ENCODE assay signal across 26 cellular contexts in genomic region chr12:56713345-56713744, GRCh38. TPM values are rescaled to one million over a fixed set of nuclear protein-coding genes. Genes with fewer than 3 reads are reported as not detected.
A peak's percentile ranks its signal among the peaks of the same experiment; 100 is the strongest.
DNase-seq lines count a peak whose midpoint lies in the region; ATAC-seq, FAIRE-seq and TF ChIP-seq lines count a peak whose summit lies in the region.
"Had no signal": no experiment of that assay in that cellular context is flagged by ENCODE, and none has a peak within 500 bp of the region (broad histone marks: within the 10 kb centered on the region; RNA-seq: fewer than 3 reads in every experiment).

No MANE protein-coding gene starts in this region.

- peaks cover 54% of the 10 kb centered on the region for H3K4me1 ChIP-seq in MM.1S (ENCODE audit: low read length)
- H3K4me1 ChIP-seq in gastrocnemius medialis, result peaks cover 52 to 61% of the 10 kb centered on the region in 2 donors
- H3K4me1 ChIP-seq: HAP-1 had no signal

- peaks cover 51% of the 10 kb centered on the region for H3K79me2 ChIP-seq in MM.1S (ENCODE audit: low read length)

- H3K4me2 ChIP-seq in MM.1S (ENCODE audit: low read depth, low read length), result peak overlapping the region; percentile 53
- H3K4me2 ChIP-seq: BLaER1 had no signal

- H3K36me3 ChIP-seq in MM.1S (replicated peaks; ENCODE audit: insufficient read depth, low read length) (peaks cover 13% of the 10 kb centered on the region), bronchial epithelial cell (ENCODE audit: control insufficient read depth, insufficient read depth, low read length) (peaks cover 18% of the 10 kb centered on the region), gastrocnemius medialis (peaks cover 4 to 48% of the 10 kb centered on the region in 2 donors)

- H4K20me1 ChIP-seq in MM.1S (ENCODE audit: insufficient read depth, low read length), result peaks cover 15% of the 10 kb centered on the region

- H3K4me3 ChIP-seq in MM.1S (ENCODE audit: low read length) (no peak overlapping the region), bronchial epithelial cell (ENCODE audit: low read depth, low read length) (no peak overlapping the region), gastrocnemius medialis (no peak overlapping the region)
- H3K4me3 ChIP-seq: BLaER1, HAP-1 had no signal

- no peak overlapping the region for H2AFZ ChIP-seq in MM.1S (ENCODE audit: low read length)

- ATAC-seq in activated naive CD8-positive, alpha-beta T cell treated with anti-CD3 and anti-CD28 coated beads, Interleukin-2, amount 50 U/mL, for 24 hours, result no peak
- ATAC-seq in gastrocnemius medialis (peak; percentile 69 to 79), GM18909 (IDR thresholded peaks at IDR 0.05; ENCODE audit: poor library complexity, unreplicated experiment) (no peak)
- ATAC-seq: PC-3 had no signal

- H3K27me3 ChIP-seq in MM.1S (replicated peaks; ENCODE audit: insufficient read depth, low read length), result no peaks in the 10 kb centered on the region
- no peaks in the 10 kb centered on the region for H3K27me3 ChIP-seq in bronchial epithelial cell (ENCODE audit: control insufficient read depth, insufficient read depth, low read length)
- H3K27me3 ChIP-seq in gastrocnemius medialis, result no peaks in the 10 kb centered on the region
- H3K27me3 ChIP-seq: BLaER1 had no signal

- peak overlapping the region; percentile 95 for H3K27ac ChIP-seq in MM.1S (ENCODE audit: low read length)
- H3K27ac ChIP-seq in gastrocnemius medialis, result peak overlapping the region; percentile 80 to 97 (median 95)
- H3K27ac ChIP-seq: BLaER1 had no signal

- H3K9me3 ChIP-seq in MM.1S (replicated peaks; ENCODE audit: insufficient read depth, low read length) (no peaks in the 10 kb centered on the region), gastrocnemius medialis (no peaks in the 10 kb centered on the region)
- H3K9me3 ChIP-seq: BLaER1, HAP-1 had no signal

- H3F3A ChIP-seq in MM.1S (ENCODE audit: insufficient read depth, low read length), result peaks cover 80% of the 10 kb centered on the region

- no peaks in the 10 kb centered on the region for H3K27me3 Mint-ChIP-seq in activated naive CD8-positive, alpha-beta T cell treated with anti-CD3 and anti-CD28 coated beads, Interleukin-2, amount 50 U/mL, for 24 hours
- H3K27me3 Mint-ChIP-seq in activated naive CD8-positive, alpha-beta T cell treated with anti-CD3 and anti-CD28 coated beads for 36 hours, result no peaks in the 10 kb centered on the region
- H3K27me3 Mint-ChIP-seq: CD4-positive, CD25-positive, alpha-beta regulatory T cell had no signal

- H3K4me1 Mint-ChIP-seq in activated naive CD8-positive, alpha-beta T cell treated with anti-CD3 and anti-CD28 coated beads, Interleukin-2, amount 50 U/mL, for 24 hours, result peaks cover 24% of the 10 kb centered on the region
- peaks cover 22% of the 10 kb centered on the region for H3K4me1 Mint-ChIP-seq in activated naive CD8-positive, alpha-beta T cell treated with anti-CD3 and anti-CD28 coated beads for 36 hours

- intact Hi-C loops in gastrocnemius medialis (cut with DNase I; ENCODE audit: low total_unique reads), result loop anchor here (1.0 kb wide), 1 partner anchor 8 kb away; no protein-coding TSS in a partner anchor

- H3K9me3 Mint-ChIP-seq in activated naive CD8-positive, alpha-beta T cell treated with anti-CD3 and anti-CD28 coated beads, Interleukin-2, amount 50 U/mL, for 24 hours, result no peaks in the 10 kb centered on the region
- no peaks in the 10 kb centered on the region for H3K9me3 Mint-ChIP-seq in activated naive CD8-positive, alpha-beta T cell treated with anti-CD3 and anti-CD28 coated beads for 36 hours
- H3K9me3 Mint-ChIP-seq: CD4-positive, CD25-positive, alpha-beta regulatory T cell; HFFc6 had no signal

- no peak for TF ChIP-seq POLR2A in gastrocnemius medialis (IDR thresholded peaks at IDR 0.05)

- H3K4me3 Mint-ChIP-seq in activated naive CD8-positive, alpha-beta T cell treated with anti-CD3 and anti-CD28 coated beads, Interleukin-2, amount 50 U/mL, for 24 hours, result no peak overlapping the region
- H3K4me3 Mint-ChIP-seq in activated naive CD8-positive, alpha-beta T cell treated with anti-CD3 and anti-CD28 coated beads for 36 hours, result no peak overlapping the region
- H3K4me3 Mint-ChIP-seq: CD4-positive, CD25-positive, alpha-beta regulatory T cell; HFFc6 had no signal

- in situ Hi-C loops in gastrocnemius medialis (cut with MboI; ENCODE audit: low sequenced_read_pairs in 4 of 4), result no loop called here

- no peak for DNase-seq in activated naive CD8-positive, alpha-beta T cell treated with anti-CD3 and anti-CD28 coated beads, Interleukin-2, amount 50 U/mL, for 24 hours
- no peak for DNase-seq in activated naive CD8-positive, alpha-beta T cell treated with anti-CD3 and anti-CD28 coated beads for 36 hours
- DNase-seq in MM.1S (peak; percentile 90), bronchial epithelial cell (ENCODE audit: low read depth) (peak; percentile 29), gastrocnemius medialis (peak in 1 of 2 donors; percentile 37), SHP77 (lab: John Stamatoyannopoulos, UW) (no peak)
- DNase-seq in stimulated activated naive CD4-positive, alpha-beta T cell treated with Interleukin-2 at 50 U/mL for 16 hours (lab: John Stamatoyannopoulos, UW), result no peak
- DNase-seq: CD4-positive, CD25-positive, alpha-beta regulatory T cell; COR-L47; DMS53; GOT3; HFFc6; IMR-90; KG1; NCI-H1105; NCI-H1436 treated with DMSO at 0.1 percent for 48 hours; NCI-H187 treated with DMSO at 0.1 percent for 48 hours; NCI-H2171 treated with DMSO at 0.1 percent for 48 hours; NCI-H345; NCI-H510A treated with DMSO at 0.1 percent for 48 hours; NCI-H748 treated with DMSO at 0.1 percent for 48 hours; PC-3; Right ventricle myocardium superior had no signal

- peak overlapping the region; percentile 39 for H3K27ac Mint-ChIP-seq in activated naive CD8-positive, alpha-beta T cell treated with anti-CD3 and anti-CD28 coated beads, Interleukin-2, amount 50 U/mL, for 24 hours
- H3K27ac Mint-ChIP-seq in activated naive CD8-positive, alpha-beta T cell treated with anti-CD3 and anti-CD28 coated beads for 36 hours, result no peak overlapping the region
- H3K27ac Mint-ChIP-seq: CD4-positive, CD25-positive, alpha-beta regulatory T cell; HFFc6 had no signal

- TF ChIP-seq CTCF in MM.1S (IDR thresholded peaks at IDR 0.05; ENCODE audit: low read length), result no peak
- TF ChIP-seq CTCF in bronchial epithelial cell (IDR thresholded peaks at IDR 0.05; ENCODE audit: insufficient read depth, low read length, severe bottlenecking), result no peak
- no peak for TF ChIP-seq CTCF in gastrocnemius medialis (IDR thresholded peaks at IDR 0.05 in 4 of 5, conservative IDR thresholded peaks at IDR 0.05 in 1 of 5)

- FAIRE-seq in bronchial epithelial cell (lab: Jason Lieb, UNC), result no peak

- H3K36me3 Mint-ChIP-seq in activated naive CD8-positive, alpha-beta T cell treated with anti-CD3 and anti-CD28 coated beads, Interleukin-2, amount 50 U/mL, for 24 hours (ENCODE audit: low read depth), result peaks cover 55% of the 10 kb centered on the region
- peaks cover 55% of the 10 kb centered on the region for H3K36me3 Mint-ChIP-seq in activated naive CD8-positive, alpha-beta T cell treated with anti-CD3 and anti-CD28 coated beads for 36 hours

- peak overlapping the region; percentile 64 for H3K9ac ChIP-seq in MM.1S (ENCODE audit: low read length)
- H3K9ac ChIP-seq: BLaER1 had no signal

- H3K9me2 ChIP-seq in MM.1S (replicated peaks; ENCODE audit: insufficient read depth, low read length), result no peaks in the 10 kb centered on the region

RNA-seq across cellular contexts. Expression of gene NACA, which starts 11.8 kb away (rescaled TPM):
- total RNA-seq in activated naive CD8-positive, alpha-beta T cell treated with anti-CD3 and anti-CD28 coated beads for 36 hours, result 1,000 to 10,000 TPM; 1,112 to 1,149 TPM
- 1,412 and 1,419 TPM in 2 replicates for total RNA-seq in bronchial epithelial cell
- 100 to 1,000 TPM; 225 to 438 (median 398) TPM for total RNA-seq in gastrocnemius medialis

RNA-seq across cellular contexts. Expression of gene PTGES3, which starts 25.3 kb away (rescaled TPM):
- 100 to 1,000 TPM; 402 to 403 TPM for total RNA-seq in activated naive CD8-positive, alpha-beta T cell treated with anti-CD3 and anti-CD28 coated beads for 36 hours
- total RNA-seq in bronchial epithelial cell (58.4 and 64.3 TPM in 2 replicates), gastrocnemius medialis (10 to 100 TPM; 57.2 to 81.4 (median 69.3) TPM)

RNA-seq across cellular contexts. Expression of gene PRIM1, which starts 38.8 kb away (rescaled TPM):
- 100 to 1,000 TPM in 1 of 2 experiments, 10 to 100 TPM in 1; 95.4 to 100 TPM for total RNA-seq in activated naive CD8-positive, alpha-beta T cell treated with anti-CD3 and anti-CD28 coated beads for 36 hours
- 3.2 and 3.7 TPM in 2 replicates for total RNA-seq in bronchial epithelial cell
- total RNA-seq in gastrocnemius medialis, result 1 to 10 TPM; 3.2 to 5.9 (median 3.7) TPM

RNA-seq across cellular contexts. Expression of gene HSD17B6, which starts 49.8 kb away (rescaled TPM):
- 1 to 10 TPM; 1.7 to 1.9 TPM for total RNA-seq in activated naive CD8-positive, alpha-beta T cell treated with anti-CD3 and anti-CD28 coated beads for 36 hours
- under 0.01 TPM in 1 of 2 replicates, not detected in the other for total RNA-seq in bronchial epithelial cell
- 1 to 10 TPM in 3 of 4 donors, not detected in 1; 1.2 to 2.3 (median 1.6) TPM for total RNA-seq in gastrocnemius medialis
- total RNA-seq: CD4-positive, CD25-positive, alpha-beta regulatory T cell had no signal

Comparison
In these comparisons a context has a peak if more than half of its experiments do, and no peak if none do; other contexts are left out.
1. ATAC-seq: peak in gastrocnemius medialis (2 of 2); none in activated naive CD8-positive, alpha-beta T cell treated with anti-CD3 and anti-CD28 coated beads, Interleukin-2, amount 50 U/mL, for 24 hours (single experiment) and GM18909 (single experiment).
2. DNase-seq: peak in MM.1S (single experiment) and bronchial epithelial cell (single experiment); none in activated naive CD8-positive, alpha-beta T cell treated with anti-CD3 and anti-CD28 coated beads, Interleukin-2, amount 50 U/mL, for 24 hours (single experiment), activated naive CD8-positive, alpha-beta T cell treated with anti-CD3 and anti-CD28 coated beads for 36 hours (single experiment), stimulated activated naive CD4-positive, alpha-beta T cell treated with Interleukin-2 at 50 U/mL for 16 hours (single experiment) and SHP77 (0 of 2).
3. RNA of gene PRIM1, which starts 38.8 kb away (total RNA-seq): 95.4 to 100 TPM in activated naive CD8-positive, alpha-beta T cell treated with anti-CD3 and anti-CD28 coated beads for 36 hours; 3.2 to 5.9 TPM in gastrocnemius medialis and 3.2 to 3.7 TPM in bronchial epithelial cell; every median in the first group is over 10 times any median in the second.